Comparison of ENCODE assay signal across 16 cellular contexts in the genomic region with DNA sequence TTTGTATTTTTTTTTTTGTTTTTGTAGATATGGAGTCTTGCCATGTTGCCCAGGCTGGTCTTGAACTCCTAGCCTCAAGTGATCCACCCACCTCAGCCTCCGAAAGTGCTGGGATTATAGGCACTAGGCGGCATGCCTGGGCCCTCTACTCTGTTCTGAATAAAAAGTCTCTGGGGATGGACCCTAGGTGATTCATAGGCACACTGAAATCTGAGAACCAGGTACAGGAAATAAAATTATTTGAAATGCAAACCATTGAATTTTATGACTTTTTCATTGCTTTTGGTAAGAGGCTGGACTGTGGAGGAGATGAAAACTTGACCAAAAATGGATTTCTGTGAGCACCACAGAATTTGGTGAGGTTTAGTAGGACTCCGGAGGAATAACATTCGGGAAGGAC.
"Had no signal": no experiment of that assay in that cellular context is flagged by ENCODE, and none has a peak within 500 bp of the region (broad histone marks: within the 10 kb centered on the region; RNA-seq: fewer than 3 reads in every experiment).

No MANE protein-coding gene starts in this region.

- H3K27ac Mint-ChIP-seq: activated CD4-positive, alpha-beta memory T cell treated with anti-CD3 and anti-CD28 coated beads for 36 hours; activated naive CD4-positive, alpha-beta T cell treated with anti-CD3 and anti-CD28 coated beads for 36 hours; dendritic cell treated with granulocyte-macrophage colony-stimulating factor and Interleukin-4, amounts not matched to agents 40 ng/mL and 50 ng/mL, for 4 days; nephron; T-cell had no signal

- H3K27ac ChIP-seq: adrenal gland, body of pancreas, lower lobe of right lung, suprapubic skin, upper lobe of left lung had no signal

- ATAC-seq: body of pancreas; effector memory CD8-positive, alpha-beta T cell; lower lobe of right lung; mucosa of descending colon; stimulated activated naive CD8-positive, alpha-beta T cell treated with anti-CD3 and anti-CD28 coated beads, Interleukin-15, Interleukin-2, amounts not matched to agents 100 U/mL and 50 U/mL, for 24 hours; T-cell had no signal

- H3K27me3 ChIP-seq: adrenal gland, body of pancreas, suprapubic skin, upper lobe of left lung had no signal

- H3K9me3 ChIP-seq: adrenal gland, body of pancreas, lower lobe of right lung, mucosa of descending colon, suprapubic skin, upper lobe of left lung had no signal

- H3K36me3 ChIP-seq: adrenal gland, lower lobe of right lung, suprapubic skin, upper lobe of left lung had no signal

- H3K4me3 ChIP-seq: adrenal gland, body of pancreas, lower lobe of right lung, mucosa of descending colon, suprapubic skin, upper lobe of left lung had no signal

- H3K4me3 Mint-ChIP-seq: activated CD4-positive, alpha-beta memory T cell treated with anti-CD3 and anti-CD28 coated beads for 36 hours; activated naive CD4-positive, alpha-beta T cell treated with anti-CD3 and anti-CD28 coated beads for 36 hours; dendritic cell treated with granulocyte-macrophage colony-stimulating factor and Interleukin-4, amounts not matched to agents 40 ng/mL and 50 ng/mL, for 4 days; nephron; T-cell had no signal

- H3K27me3 Mint-ChIP-seq: activated CD4-positive, alpha-beta memory T cell treated with anti-CD3 and anti-CD28 coated beads for 36 hours; dendritic cell treated with granulocyte-macrophage colony-stimulating factor and Interleukin-4, amounts not matched to agents 40 ng/mL and 50 ng/mL, for 4 days; effector memory CD8-positive, alpha-beta T cell; T-cell had no signal

- H3K9me3 Mint-ChIP-seq: activated CD4-positive, alpha-beta memory T cell treated with anti-CD3 and anti-CD28 coated beads for 36 hours; activated naive CD4-positive, alpha-beta T cell treated with anti-CD3 and anti-CD28 coated beads for 36 hours; dendritic cell treated with granulocyte-macrophage colony-stimulating factor and Interleukin-4, amounts not matched to agents 40 ng/mL and 50 ng/mL, for 4 days; effector memory CD8-positive, alpha-beta T cell; nephron; T-cell had no signal

- DNase-seq: activated CD4-positive, alpha-beta memory T cell treated with anti-CD3 and anti-CD28 coated beads for 36 hours; activated naive CD4-positive, alpha-beta T cell treated with anti-CD3 and anti-CD28 coated beads for 36 hours; adrenal gland; body of pancreas; cerebellar nuclear complex; effector memory CD8-positive, alpha-beta T cell; lower lobe of right lung; stimulated activated CD4-positive, alpha-beta T cell treated with anti-CD3 and anti-CD28 coated beads, Interleukin-12 subunit alpha, Interleukin-12 subunit beta, amount 100 ng/mL, for 4 hours; stimulated activated naive CD8-positive, alpha-beta T cell treated with anti-CD3 and anti-CD28 coated beads, Interleukin-15, Interleukin-2, amounts not matched to agents 100 U/mL and 50 U/mL, for 24 hours; T-cell; T1000; upper lobe of left lung had no signal

- H3K4me1 Mint-ChIP-seq: nephron had no signal
